In genomic region chr18:75129717-75130477, GRCh38 we compare ENCODE assay signal across 19 cellular contexts.
DNase-seq lines count a peak whose midpoint lies in the region; ATAC-seq, FAIRE-seq and TF ChIP-seq lines count a peak whose summit lies in the region.
"Had no signal": no experiment of that assay in that cellular context is flagged by ENCODE, and none has a peak within 500 bp of the region (broad histone marks: within the 10 kb centered on the region; RNA-seq: fewer than 3 reads in every experiment).

No MANE protein-coding gene starts in this region.

- H3K4me3 ChIP-seq in HepG2 (replicated peaks in 1 of 3; ENCODE audit: insufficient read depth in 1 of 3, low read depth in 2 of 3, low read length in 3 of 3) (no peak overlapping the region), right lobe of liver (no peak overlapping the region), bronchial epithelial cell (ENCODE audit: low read depth, low read length) (no peak overlapping the region), vagina (no peak overlapping the region)
- H3K4me3 ChIP-seq: HAP-1 had no signal

- H4K20me1 ChIP-seq in HepG2 (ENCODE audit: insufficient read depth, low read length) = no peaks in the 10 kb centered on the region

- FAIRE-seq in HepG2 (lab: Jason Lieb, UNC) (no peak), bronchial epithelial cell (lab: Jason Lieb, UNC) (peak; percentile 58), GM19239 (lab: Jason Lieb, UNC) (no peak)

- no peaks in the 10 kb centered on the region for H3K27me3 Mint-ChIP-seq in osteocyte (ENCODE audit: unreplicated experiment)

- no peak overlapping the region for H3K4me2 ChIP-seq in HepG2 (ENCODE audit: low read depth, low read length)

- H3K9me3 Mint-ChIP-seq in osteocyte (ENCODE audit: unreplicated experiment) = no peaks in the 10 kb centered on the region
- H3K9me3 Mint-ChIP-seq: CD8-positive, alpha-beta memory T cell had no signal

- no peak overlapping the region for H2AFZ ChIP-seq in HepG2 (ENCODE audit: low read length)

- no peaks in the 10 kb centered on the region for H3K9me3 ChIP-seq in HepG2 (ENCODE audit: low read length)
- H3K9me3 ChIP-seq in right lobe of liver = no peaks in the 10 kb centered on the region
- H3K9me3 ChIP-seq in vagina = no peaks in the 10 kb centered on the region
- H3K9me3 ChIP-seq: HAP-1 had no signal

- no peak for ATAC-seq in HepG2
- ATAC-seq in right lobe of liver = no peak
- no peak for ATAC-seq in GM21390 (IDR thresholded peaks at IDR 0.05; ENCODE audit: unreplicated experiment)

- H3K36me3 Mint-ChIP-seq in osteocyte (ENCODE audit: unreplicated experiment) = no peaks in the 10 kb centered on the region
- H3K36me3 Mint-ChIP-seq: CD8-positive, alpha-beta memory T cell had no signal

- TF ChIP-seq CTCF in HepG2 (CRISPR knock-in tag; IDR thresholded peaks at IDR 0.05) (no peak), right lobe of liver (IDR thresholded peaks at IDR 0.05) (no peak), bronchial epithelial cell (IDR thresholded peaks at IDR 0.05; ENCODE audit: insufficient read depth, low read length, severe bottlenecking) (no peak), osteocyte (IDR thresholded peaks at IDR 0.05) (no peak), vagina (IDR thresholded peaks at IDR 0.05) (no peak)

- no peak overlapping the region for H3K4me3 Mint-ChIP-seq in osteocyte (ENCODE audit: unreplicated experiment)
- H3K4me3 Mint-ChIP-seq: CD8-positive, alpha-beta memory T cell had no signal

- H3K4me1 ChIP-seq in HepG2 (ENCODE audit: insufficient read depth, low read length) (peaks cover 31% of the 10 kb centered on the region), right lobe of liver (no peaks in the 10 kb centered on the region), vagina (no peaks in the 10 kb centered on the region)
- H3K4me1 ChIP-seq: HAP-1 had no signal

- in situ Hi-C loops in HepG2 (cut with HindIII; ENCODE audit: extremely low pct_ligation_motif_present, low pct_unique_long_range_greater_than_20kb) = no loop called here

- no peak for TF ChIP-seq EP300 in HepG2 (IDR thresholded peaks at IDR 0.05; ENCODE audit: low read depth in 2 of 2, low read length in 2 of 2)
- TF ChIP-seq EP300 in HepG2 (CRISPR knock-in tag; IDR thresholded peaks at IDR 0.05; ENCODE audit: borderline replicate concordance) = no peak

- CTCF ChIA-PET in HepG2 (lab: Yijun Ruan, JAX; ENCODE audit: low intra/inter-chr PET ratio, low total read pairs) = no interaction called here

- H3K27ac Mint-ChIP-seq in osteocyte (ENCODE audit: unreplicated experiment) = no peak overlapping the region

- no peak overlapping the region for H3K27ac ChIP-seq in HepG2 (ENCODE audit: extremely low read length, insufficient read depth, low read length)
- no peak overlapping the region for H3K27ac ChIP-seq in right lobe of liver
- no peak overlapping the region for H3K27ac ChIP-seq in vagina
- H3K27ac ChIP-seq: HL-60 had no signal

- H3K27me3 ChIP-seq in HepG2 (ENCODE audit: control insufficient read depth in 1 of 2, insufficient read depth in 2 of 2, low read length in 2 of 2) (peaks cover 0 to 35% of the 10 kb centered on the region in 2 experiments; a peak in 4 of 5 replicates), right lobe of liver (no peaks in the 10 kb centered on the region), bronchial epithelial cell (ENCODE audit: control insufficient read depth, insufficient read depth, low read length) (no peaks in the 10 kb centered on the region), vagina (no peaks in the 10 kb centered on the region)

- TF ChIP-seq POLR2A in HepG2 (IDR thresholded peaks at IDR 0.05; ENCODE audit: insufficient read depth in 1 of 2, low read depth in 2 of 2, low read length in 2 of 2) (no peak), right lobe of liver (IDR thresholded peaks at IDR 0.05) (no peak), vagina (IDR thresholded peaks at IDR 0.05) (no peak)

- POLR2A ChIA-PET in HepG2 (lab: Yijun Ruan, JAX) = no interaction called here

- H3K4me1 Mint-ChIP-seq in osteocyte (ENCODE audit: unreplicated experiment) = peaks cover 27% of the 10 kb centered on the region

- DNase-seq in HepG2 (ENCODE audit: low spot score) (no peak), right lobe of liver (no peak), bronchial epithelial cell (ENCODE audit: low read depth) (no peak), osteocyte (ENCODE audit: extremely low spot score, unreplicated experiment) (peak; percentile 79), vagina (ENCODE audit: extremely low spot score in 2 of 2) (peak; percentile 60 to 88), activated gamma-delta T cell (lab: John Stamatoyannopoulos, UW) (no peak), GM19239 (ENCODE audit: insufficient read length, low spot score) (no peak)
- DNase-seq: C1 segment of cervical spinal cord; CD8-positive, alpha-beta memory T cell; DMS79; MM.1S; NCI-H1092; NCI-H1436 treated with DMSO at 0.1 percent for 48 hours; NCI-H2081; NCI-H2171 treated with DMSO at 0.1 percent for 48 hours; Right ventricle myocardium superior had no signal

- BruUV-seq in HepG2 (replicated peaks; lab: Mats Ljungman, UMichigan) = no TSS peak

- intact Hi-C loops in HepG2 (cut with micrococcal nuclease; ENCODE audit: unreplicated experiment) = no loop called here
- intact Hi-C loops in right lobe of liver (cut with DNase I) = no loop called here
- intact Hi-C loops in vagina (cut with DNase I) = no loop called here

- 41% methylated on average over 9 of the region's 18 CpGs for WGBS in HepG2 (ENCODE audit: low lambda C conversion rate)
- 80% methylated on average over 8 of the region's 18 CpGs for WGBS in right lobe of liver (ENCODE audit: insufficient coverage, low coverage, low lambda C conversion rate, missing lambda C conversion rate)

- no peaks in the 10 kb centered on the region for H3K79me2 ChIP-seq in HepG2 (ENCODE audit: insufficient read depth, low read length)

- no peak for TF ChIP-seq RAD21 in HepG2 (CRISPR knock-in tag; IDR thresholded peaks at IDR 0.05)

- H3K9ac ChIP-seq in HepG2 (ENCODE audit: insufficient read depth, low read depth, low read length) = no peak overlapping the region

- H3K36me3 ChIP-seq in HepG2 (replicated peaks in 1 of 2; ENCODE audit: control insufficient read depth in 1 of 2, insufficient read depth in 2 of 2, low read length in 2 of 2) (no peaks in the 10 kb centered on the region), right lobe of liver (no peaks in the 10 kb centered on the region), bronchial epithelial cell (ENCODE audit: control insufficient read depth, insufficient read depth, low read length) (no peaks in the 10 kb centered on the region), vagina (no peaks in the 10 kb centered on the region)
- H3K36me3 ChIP-seq: HAP-1 had no signal

TF ChIP-seq in HepG2, 621 proteins besides CTCF, POLR2A, EP300 and RAD21 (continues in another document):
- TF ChIP-seq FOXP1 (IDR thresholded peaks at IDR 0.05) (peak; percentile 38; the same call in 1 of the 2 replicates), FOXP1 (CRISPR knock-in tag; IDR thresholded peaks at IDR 0.05) (no peak), ZNF136 (CRISPR knock-in tag; IDR thresholded peaks at IDR 0.05; ENCODE audit: low read depth) (no peak), ZNF687 (CRISPR knock-in tag; IDR thresholded peaks at IDR 0.05) (no peak), ZBTB8A (CRISPR knock-in tag; IDR thresholded peaks at IDR 0.05; ENCODE audit: borderline replicate concordance, low read depth) (no peak), MNT (IDR thresholded peaks at IDR 0.05) (peak; percentile 93), IKZF4 (CRISPR knock-in tag; IDR thresholded peaks at IDR 0.05; ENCODE audit: borderline replicate concordance, low read depth, not compliant biosample characterization) (no peak), JDP2 (CRISPR knock-in tag; IDR thresholded peaks at IDR 0.05; ENCODE audit: borderline replicate concordance) (no peak), ZNF282 (IDR thresholded peaks at IDR 0.05; ENCODE audit: partially characterized antibody) (no peak), NBN (conservative IDR thresholded peaks at IDR 0.05) (0 out of 2 replicates have a peak, but pooled peaks have one; percentile 66)

Comparison
In these comparisons a context has a peak if more than half of its experiments do, and no peak if none do; other contexts are left out.
1. DNase-seq: peak in osteocyte (single experiment) and vagina (2 of 2); none in HepG2 (single experiment), right lobe of liver (0 of 3), bronchial epithelial cell (single experiment), activated gamma-delta T cell (single experiment) and GM19239 (single experiment).